20 cellular contexts compared by ENCODE assay signal in the genomic region with DNA sequence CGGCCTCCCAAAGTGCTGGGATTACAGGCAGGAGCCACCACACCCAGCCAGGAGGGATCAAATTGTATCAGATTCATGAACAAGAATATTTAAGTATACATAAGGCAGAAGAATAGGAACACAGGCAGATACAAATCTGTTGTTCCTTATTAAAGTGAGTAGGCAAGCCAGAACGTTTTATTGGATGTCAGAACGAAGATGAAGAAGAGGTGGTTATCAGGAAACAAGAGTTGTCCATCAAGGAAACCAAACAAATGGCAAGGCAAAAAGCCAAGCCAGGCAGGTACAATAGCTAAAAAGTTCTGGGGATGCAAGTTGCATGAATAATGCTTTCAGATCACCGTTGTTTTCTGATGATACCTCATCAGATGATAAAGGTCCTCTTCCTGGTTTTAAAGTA.
"Had no signal": no experiment of that assay in that cellular context is flagged by ENCODE, and none has a peak within 500 bp of the region (broad histone marks: within the 10 kb centered on the region; RNA-seq: fewer than 3 reads in every experiment).

No MANE protein-coding gene starts in this region.

- ATAC-seq: Panc1, PC-3, SK-N-SH treated with all-trans-retinoic acid at 6 μM for 48 hours had no signal

- DNase-seq: Karpas-422; KG1; MM.1S; NCI-H1092 treated with DMSO at 0.1 percent for 48 hours; NCI-H1436 treated with DMSO at 0.1 percent for 48 hours; NCI-H1694; NCI-H187 treated with DMSO at 0.1 percent for 48 hours; NCI-H2029 treated with DMSO at 0.1 percent for 48 hours; NCI-H2227 treated with DMSO at 0.1 percent for 48 hours; NCI-H524; NCI-H526 treated with DMSO at 0.1 percent for 48 hours; NCI-H748 treated with DMSO at 0.1 percent for 48 hours; NK-92 treated with Interleukin-12 subunit alpha and Interleukin-12 subunit beta, amount 100 ng/mL, for 24 hours; PC-3; SHP77; T-helper 1 cell had no signal

- H3K27ac ChIP-seq: HL-60, RWPE1 had no signal
